In genomic region chrX:130184857-130185256, GRCh38 we compare ENCODE assay signal across 15 cellular contexts. TPM values are rescaled to one million over a fixed set of nuclear protein-coding genes. Genes with fewer than 3 reads are reported as not detected.
A peak's percentile ranks its signal among the peaks of the same experiment; 100 is the strongest.
DNase-seq lines count a peak whose midpoint lies in the region; ATAC-seq lines count a peak whose summit lies in the region.
"Had no signal": no experiment of that assay in that cellular context is flagged by ENCODE, and none has a peak within 500 bp of the region (broad histone marks: within the 10 kb centered on the region; RNA-seq: fewer than 3 reads in every experiment).

No MANE protein-coding gene starts in this region.

- H3K9me3 Mint-ChIP-seq in activated CD8-positive, alpha-beta memory T cell treated with anti-CD3 and anti-CD28 coated beads, Interleukin-2, amount 10 ng/mL, durations not matched to agents 7 days and 5 days (ENCODE audit: low read depth): no peaks in the 10 kb centered on the region
- H3K9me3 Mint-ChIP-seq: HFFc6 had no signal

- H3K4me1 ChIP-seq in BLaER1 treated with 17β-estradiol and CSF1 and Interleukin-3, amounts not matched to agents 10 nM and 100 nM: peaks cover 16 to 40% (median 30%) of the 10 kb centered on the region in 10 experiments

- CTCF ChIA-PET in activated CD8-positive, alpha-beta memory T cell treated with anti-CD3 and anti-CD28 coated beads, Interleukin-2, amount 10 ng/mL, durations not matched to agents 7 days and 5 days (lab: Charles Lee): no interaction called here

- H3K4me2 ChIP-seq in BLaER1 treated with 17β-estradiol and CSF1 and Interleukin-3, amounts not matched to agents 10 nM and 100 nM: peak overlapping the region in 10 of 11 experiments; percentile 43 to 71 (median 58); a peak in 15 of 22 replicates
- H3K4me2 ChIP-seq: PC-9 had no signal

- H4K20me1 ChIP-seq in BLaER1 treated with 17β-estradiol and CSF1 and Interleukin-3, amounts not matched to agents 10 nM and 100 nM: peaks cover 0 to 2% (median 0%) of the 10 kb centered on the region in 11 experiments; a peak in 4 of 22 replicates

- peaks cover 51 to 82% (median 75%) of the 10 kb centered on the region in 11 experiments for H3K27me3 ChIP-seq in BLaER1 treated with 17β-estradiol and CSF1 and Interleukin-3, amounts not matched to agents 10 nM and 100 nM

- ATAC-seq in activated CD8-positive, alpha-beta memory T cell treated with anti-CD3 and anti-CD28 coated beads, Interleukin-2, amount 10 ng/mL, durations not matched to agents 7 days and 5 days: no peak
- ATAC-seq in HG03520 (IDR thresholded peaks at IDR 0.05; ENCODE audit: unreplicated experiment): no peak

- H3K27me3 Mint-ChIP-seq in activated CD8-positive, alpha-beta memory T cell treated with anti-CD3 and anti-CD28 coated beads, Interleukin-2, amount 10 ng/mL, durations not matched to agents 7 days and 5 days: no peaks in the 10 kb centered on the region

- no peak overlapping the region for H3K9ac ChIP-seq in BLaER1 treated with 17β-estradiol and CSF1 and Interleukin-3, amounts not matched to agents 10 nM and 100 nM

- H3K4me3 ChIP-seq in BLaER1 treated with 17β-estradiol and CSF1 and Interleukin-3, amounts not matched to agents 10 nM and 100 nM: no peak overlapping the region
- H3K4me3 ChIP-seq: PC-9 had no signal

- peaks cover 16% of the 10 kb centered on the region for H3K36me3 Mint-ChIP-seq in activated CD8-positive, alpha-beta memory T cell treated with anti-CD3 and anti-CD28 coated beads, Interleukin-2, amount 10 ng/mL, durations not matched to agents 7 days and 5 days

- H3K27ac Mint-ChIP-seq in activated CD8-positive, alpha-beta memory T cell treated with anti-CD3 and anti-CD28 coated beads, Interleukin-2, amount 10 ng/mL, durations not matched to agents 7 days and 5 days: peak overlapping the region; percentile 32
- H3K27ac Mint-ChIP-seq: HFFc6 had no signal

- H3K9me3 ChIP-seq in BLaER1 treated with 17β-estradiol and CSF1 and Interleukin-3, amounts not matched to agents 10 nM and 100 nM (replicated peaks in 1 of 11): no peaks in the 10 kb centered on the region

- H3K36me3 ChIP-seq in BLaER1 treated with 17β-estradiol and CSF1 and Interleukin-3, amounts not matched to agents 10 nM and 100 nM: no peaks in the 10 kb centered on the region

- no peak for DNase-seq in activated CD8-positive, alpha-beta memory T cell treated with anti-CD3 and anti-CD28 coated beads, Interleukin-2, amount 10 ng/mL, durations not matched to agents 7 days and 5 days
- DNase-seq in activated CD8-positive, alpha-beta memory T cell treated with anti-CD3 and anti-CD28 coated beads, Interleukin-2, amount 50 U/mL, for 4 hours: no peak
- peak; percentile 60 for DNase-seq in NCI-H226
- DNase-seq in kidney tubule cell (ENCODE audit: low spot score): peak; percentile 38
- no peak for DNase-seq in NCI-H526 (lab: John Stamatoyannopoulos, UW)
- no peak for DNase-seq in SKM-1 treated with dmso at 0.1 percent for 144 hours (lab: John Stamatoyannopoulos, UW; ENCODE audit: unreplicated experiment)
- DNase-seq: ACHN, HFFc6, KBM-7, NCI-H1092, NCI-H2107, NCI-H748 treated with DMSO at 0.1 percent for 48 hours, PC-9 had no signal

- peaks cover 28% of the 10 kb centered on the region for H3K4me1 Mint-ChIP-seq in activated CD8-positive, alpha-beta memory T cell treated with anti-CD3 and anti-CD28 coated beads, Interleukin-2, amount 10 ng/mL, durations not matched to agents 7 days and 5 days

- H3K27ac ChIP-seq in BLaER1 treated with 17β-estradiol and CSF1 and Interleukin-3, amounts not matched to agents 10 nM and 100 nM: no peak overlapping the region
- H3K27ac ChIP-seq: PC-9 had no signal

- no peak overlapping the region for H3K4me3 Mint-ChIP-seq in activated CD8-positive, alpha-beta memory T cell treated with anti-CD3 and anti-CD28 coated beads, Interleukin-2, amount 10 ng/mL, durations not matched to agents 7 days and 5 days
- H3K4me3 Mint-ChIP-seq: HFFc6 had no signal

RNA-seq across cellular contexts. Expression of gene RAB33A, which starts 13.1 kb away (rescaled TPM):
- total RNA-seq in activated CD8-positive, alpha-beta memory T cell treated with anti-CD3 and anti-CD28 coated beads, Interleukin-2, amount 10 ng/mL, durations not matched to agents 7 days and 5 days: 10 to 100 TPM; 38.8 to 41.1 TPM

RNA-seq across cellular contexts. Expression of gene AIFM1, which starts 19.2 kb away (rescaled TPM):
- 10 to 100 TPM; 47.3 to 59.6 TPM for total RNA-seq in activated CD8-positive, alpha-beta memory T cell treated with anti-CD3 and anti-CD28 coated beads, Interleukin-2, amount 10 ng/mL, durations not matched to agents 7 days and 5 days

Comparison
In these comparisons a context has a peak if more than half of its experiments do, and no peak if none do; other contexts are left out.
1. DNase-seq: peak in NCI-H226 (single experiment) and kidney tubule cell (single experiment); none in activated CD8-positive, alpha-beta memory T cell treated with anti-CD3 and anti-CD28 coated beads, Interleukin-2, amount 10 ng/mL, durations not matched to agents 7 days and 5 days (single experiment), activated CD8-positive, alpha-beta memory T cell treated with anti-CD3 and anti-CD28 coated beads, Interleukin-2, amount 50 U/mL, for 4 hours (single experiment), NCI-H526 (0 of 2) and SKM-1 treated with dmso at 0.1 percent for 144 hours (single experiment).